ENCODE assay signal across 9 cellular contexts in the genomic region with DNA sequence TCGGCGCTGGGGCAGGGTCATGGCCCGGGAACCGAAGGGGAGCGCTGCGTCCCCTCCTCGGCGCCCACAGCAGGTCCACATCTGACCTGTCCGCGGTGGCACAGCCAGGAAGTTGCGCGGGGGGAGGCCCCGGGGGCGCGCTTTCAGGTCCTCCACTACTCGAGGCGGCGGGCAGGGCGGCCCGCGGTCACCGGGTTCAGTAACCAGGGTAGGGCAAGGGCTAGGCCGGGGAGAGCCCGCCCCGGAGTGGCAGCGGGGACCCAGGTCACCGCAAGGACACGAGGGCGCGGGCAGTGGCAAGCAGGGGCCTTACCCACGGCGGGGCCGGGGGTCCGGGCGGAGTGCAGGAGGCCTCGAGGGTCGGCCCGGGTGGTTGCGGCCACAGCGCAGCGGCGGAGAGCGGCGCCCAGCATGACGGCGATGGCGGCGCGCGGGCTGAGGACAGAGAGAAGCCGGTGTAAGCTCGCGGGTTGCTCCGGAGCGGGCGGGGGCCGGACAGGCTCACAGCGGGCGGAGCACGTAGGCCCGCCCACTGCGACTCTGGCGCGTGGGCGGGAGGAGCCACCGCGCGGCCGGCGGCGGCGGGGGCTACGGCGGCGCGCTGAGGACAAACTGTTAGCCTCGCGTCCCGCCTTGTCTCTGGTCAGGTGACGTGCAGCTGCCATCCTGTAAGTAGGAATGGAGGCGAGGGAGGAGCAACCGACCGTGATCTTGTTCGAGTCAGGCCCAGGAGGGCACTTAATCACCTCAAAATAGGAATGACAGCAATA. TPM values are rescaled to one million over a fixed set of nuclear protein-coding genes. Genes with fewer than 3 reads are reported as not detected.
DNase-seq lines count a peak whose midpoint lies in the region; ATAC-seq, FAIRE-seq and TF ChIP-seq lines count a peak whose summit lies in the region.
"Had no signal": no experiment of that assay in that cellular context is flagged by ENCODE, and none has a peak within 500 bp of the region (broad histone marks: within the 10 kb centered on the region; RNA-seq: fewer than 3 reads in every experiment).

Gene COX5A, minus strand, starts transcription at position 472 of the 770 bp plus-strand sequence. Its CDS starts 59 bp downstream, at position 413.

- H3K4me1 Mint-ChIP-seq in central memory CD8-positive, alpha-beta T cell = peaks cover 28% of the 10 kb centered on the region

- H3K9me3 ChIP-seq in keratinocyte (ENCODE audit: control insufficient read depth, low read depth, low read length) = no peaks in the 10 kb centered on the region

- no peaks in the 10 kb centered on the region for H4K20me1 ChIP-seq in keratinocyte (ENCODE audit: control insufficient read depth, extremely low read depth, insufficient read depth, low read length)

- peak within 1 kb of the TSS; percentile 93 for H3K9ac ChIP-seq in keratinocyte (ENCODE audit: control insufficient read depth, extremely low read depth, insufficient read depth, low read length)

- dilution Hi-C loops in keratinocyte (cut with MboI; ENCODE audit: extremely low pct_ligation_motif_present, low sequenced_read_pairs) = no loop called here

- H3K4me3 ChIP-seq in AG10803 (ENCODE audit: low read length) (peak within 1 kb of the TSS; percentile 78), keratinocyte (ENCODE audit: control insufficient read depth in 2 of 3, extremely low read depth in 1 of 3, insufficient read depth in 2 of 3, low read depth in 1 of 3, low read length in 3 of 3) (peak within 1 kb of the TSS; percentile 98)

- H3K36me3 Mint-ChIP-seq in central memory CD8-positive, alpha-beta T cell (ENCODE audit: insufficient read depth) = peaks cover 12% of the 10 kb centered on the region

- peak within 1 kb of the TSS; percentile 89 for H3K4me3 Mint-ChIP-seq in central memory CD8-positive, alpha-beta T cell

- H3K27me3 Mint-ChIP-seq in central memory CD8-positive, alpha-beta T cell = no peaks in the 10 kb centered on the region

- DNase-seq in AG10803 (ENCODE audit: low read depth) = peak; percentile 97
- peak; percentile 62 for DNase-seq in NCI-H345 treated with DMSO at 0.1 percent for 48 hours (lab: John Stamatoyannopoulos, UW; ENCODE audit: unreplicated experiment)
- peak; percentile 78 to 86 for DNase-seq in central memory CD8-positive, alpha-beta T cell (ENCODE audit: low spot score in 2 of 2)
- DNase-seq in keratinocyte (ENCODE audit: low read depth, low spot score) = peak; percentile 81
- DNase-seq in stimulated activated CD4-positive, alpha-beta T cell treated with anti-CD3 and anti-CD28 coated beads, Interleukin-12 subunit alpha, Interleukin-12 subunit beta, amount 100 ng/mL, for 48 hours (ENCODE audit: low read depth in 2 of 3, low spot score in 1 of 3) = peak; percentile 85 to 91 (median 89)

- TF ChIP-seq CTCF in AG10803 (conservative IDR thresholded peaks at IDR 0.05; ENCODE audit: low read length) (no peak), keratinocyte (optimal IDR thresholded peaks at IDR 0.05 in 1 of 3, IDR thresholded peaks at IDR 0.05 in 1 of 3, conservative IDR thresholded peaks at IDR 0.05 in 1 of 3; ENCODE audit: extremely low read depth in 1 of 3, insufficient read depth in 2 of 3, low read length in 3 of 3) (no peak)

- peaks cover 50% of the 10 kb centered on the region for H3K79me2 ChIP-seq in keratinocyte (ENCODE audit: control insufficient read depth, insufficient read depth, low read length)

- H3K36me3 ChIP-seq in keratinocyte (ENCODE audit: control insufficient read depth in 2 of 2, extremely low read depth in 1 of 2, insufficient read depth in 2 of 2, low read length in 2 of 2) = peaks cover 0 to 3% of the 10 kb centered on the region in 2 experiments

- FAIRE-seq in keratinocyte (lab: Jason Lieb, UNC) = no peak
- FAIRE-seq: TTC549 had no signal

- H3K27me3 ChIP-seq in keratinocyte (ENCODE audit: control insufficient read depth, extremely low read depth, insufficient read depth, low read length) = no peaks in the 10 kb centered on the region

- no peaks in the 10 kb centered on the region for H3K4me1 ChIP-seq in keratinocyte (ENCODE audit: control insufficient read depth, extremely low read depth, insufficient read depth, low read length)

- peak within 1 kb of the TSS; percentile 87 for H3K27ac ChIP-seq in keratinocyte (ENCODE audit: control insufficient read depth, insufficient read depth, low read length)

- ATAC-seq in GM19043 (IDR thresholded peaks at IDR 0.05; ENCODE audit: low read depth, unreplicated experiment) (peak; percentile 87), HG03354 (IDR thresholded peaks at IDR 0.05; ENCODE audit: poor library complexity, severe bottlenecking, unreplicated experiment) (peak; percentile 91)
- ATAC-seq in activated CD4-positive, CD25-positive, alpha-beta regulatory T cell treated with anti-CD3 and anti-CD28 coated beads, Interleukin-2, amount 50 U/mL, for 24 hours = peak; percentile 94 to 96
- peak; percentile 95 for ATAC-seq in central memory CD8-positive, alpha-beta T cell (replicated peaks; ENCODE audit: extremely low read depth, poor library complexity, severe bottlenecking)

- peak within 1 kb of the TSS; percentile 87 for H2AFZ ChIP-seq in keratinocyte (ENCODE audit: control insufficient read depth, low read length)

- no peaks in the 10 kb centered on the region for H3K9me1 ChIP-seq in keratinocyte (ENCODE audit: control insufficient read depth, extremely low read depth, insufficient read depth, low read length)

- H3K9me3 Mint-ChIP-seq in central memory CD8-positive, alpha-beta T cell = no peaks in the 10 kb centered on the region

- H3K27ac Mint-ChIP-seq in central memory CD8-positive, alpha-beta T cell (ENCODE audit: low read depth) = peak within 1 kb of the TSS; percentile 74

- peak within 1 kb of the TSS; percentile 82 for H3K4me2 ChIP-seq in keratinocyte (ENCODE audit: control insufficient read depth, extremely low read depth, insufficient read depth, low read depth, low read length)

RNA-seq across cellular contexts. Expression of gene COX5A, which starts in this region (rescaled TPM):
- polyA plus RNA-seq in keratinocyte = 132 to 245 TPM (median 217 TPM) in 3 replicates
- 47.6 TPM for polyA plus RNA-seq in keratinocyte (2011; ENCODE audit: low read depth)
- polyA plus RNA-seq in keratinocyte (2011; cell fraction: cytosol; rRNA removed) = 226 and 416 TPM in 2 replicates
- polyA plus RNA-seq in keratinocyte (2011; cell fraction: nucleus; rRNA removed) = 114 and 132 TPM in 2 replicates
- 257 and 259 TPM in 2 replicates for polyA plus RNA-seq in keratinocyte (2012; ENCODE audit: low replicate concordance)
- 42.1 to 67.1 TPM (median 44.8 TPM) in 3 replicates for polyA minus RNA-seq in keratinocyte
- polyA minus RNA-seq in keratinocyte (2011; cell fraction: cytosol; rRNA and poly(A)+ RNA removed) = 113 TPM
- polyA minus RNA-seq in keratinocyte (2011; cell fraction: nucleus; rRNA and poly(A)+ RNA removed) = 15.0 and 26.9 TPM in 2 replicates

Comparison
In these comparisons a context has a peak if more than half of its experiments do, and no peak if none do; other contexts are left out.
1. Peak in every context shown above with its lines: DNase-seq, ATAC-seq, H3K4me3 ChIP-seq and H3K27ac ChIP-seq.